27 cellular contexts compared by ENCODE assay signal in the genomic region with DNA sequence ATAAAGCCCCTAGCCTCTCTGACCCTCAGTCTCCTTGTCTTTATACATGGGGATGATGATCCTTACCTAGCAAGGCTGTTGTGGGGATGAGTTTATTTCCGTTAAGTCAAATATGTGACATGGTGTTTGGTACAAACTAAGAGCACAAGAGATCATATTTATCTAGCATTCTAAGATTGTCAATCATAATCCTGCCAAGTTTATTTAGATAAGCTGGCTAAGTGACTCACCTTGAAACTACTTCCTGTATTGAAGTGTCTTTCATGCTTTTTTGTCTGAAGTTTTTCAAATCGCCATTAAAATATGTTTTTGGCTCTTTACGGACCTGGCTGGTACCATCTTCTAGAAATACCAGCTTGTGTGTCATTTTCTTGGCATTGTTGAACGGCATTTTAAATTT. TPM values are rescaled to one million over a fixed set of nuclear protein-coding genes. Genes with fewer than 3 reads are reported as not detected.
DNase-seq lines count a peak whose midpoint lies in the region; FAIRE-seq and TF ChIP-seq lines count a peak whose summit lies in the region.
"Had no signal": no experiment of that assay in that cellular context is flagged by ENCODE, and none has a peak within 500 bp of the region (broad histone marks: within the 10 kb centered on the region; RNA-seq: fewer than 3 reads in every experiment).

No MANE protein-coding gene starts in this region.

- DNase-seq in RCC 7860 (ENCODE audit: low spot score): peak; percentile 5
- DNase-seq in chondrocyte (ENCODE audit: low spot score): no peak
- no peak for DNase-seq in NCI-H82 treated with DMSO at 0.1 percent for 48 hours (lab: John Stamatoyannopoulos, UW; ENCODE audit: unreplicated experiment)
- DNase-seq in SJCRH30: no peak
- DNase-seq in Kasumi-1 (lab: John Stamatoyannopoulos, UW): no peak
- DNase-seq: activated CD4-positive, alpha-beta T cell treated with anti-CD3 and anti-CD28 coated beads, Interleukin-2, amount 50 U/mL, for 48 hours; activated gamma-delta T cell treated with Interleukin-2 at 50 U/mL for 16 hours; activated T-cell treated with anti-CD3 and anti-CD28 coated beads for 4 hours; brain microvascular endothelial cell; effector CD4-positive, alpha-beta T cell; EL; GOT3; head of caudate nucleus; IMR-90; NCI-H1105; NCI-H2029; NCI-H526; right cardiac atrium; stimulated activated CD4-positive, alpha-beta T cell treated with anti-CD3 and anti-CD28 coated beads, Interleukin-12 subunit alpha, Interleukin-12 subunit beta, amount 100 ng/mL, for 4 hours; stimulated activated CD4-positive, alpha-beta T cell treated with anti-CD3 and anti-CD28 coated beads, Interleukin-4, amount 100 ng/mL, for 1 hour; upper lobe of left lung had no signal

- POLR2A ChIA-PET in HEK293 (lab: Yijun Ruan, JAX): no interaction called here

- H3K4me3 ChIP-seq in HEK293 (ENCODE audit: low read depth, low read length): no peak overlapping the region
- no peak overlapping the region for H3K4me3 ChIP-seq in skeletal muscle satellite cell (ENCODE audit: low read length)
- no peak overlapping the region for H3K4me3 ChIP-seq in SJCRH30
- H3K4me3 ChIP-seq: upper lobe of left lung had no signal

- no peak overlapping the region for H3K27ac ChIP-seq in HEK293 (ENCODE audit: extremely low read depth, low read depth, low read length)
- no peak overlapping the region for H3K27ac ChIP-seq in SJCRH30
- H3K27ac ChIP-seq: brain microvascular endothelial cell, upper lobe of left lung had no signal

- no peak overlapping the region for H3K9ac ChIP-seq in skeletal muscle satellite cell (ENCODE audit: low read depth, low read length)

- H3K4me2 ChIP-seq in skeletal muscle satellite cell (ENCODE audit: low read length): peak overlapping the region; percentile 1

- H3K4me1 Mint-ChIP-seq in chondrocyte (ENCODE audit: low read depth): peaks cover 20% of the 10 kb centered on the region
- H3K4me1 Mint-ChIP-seq: neural crest cell had no signal

- no peaks in the 10 kb centered on the region for H3K27me3 ChIP-seq in skeletal muscle satellite cell (ENCODE audit: control insufficient read depth, insufficient read depth, low read length)
- H3K27me3 ChIP-seq in SJCRH30: no peaks in the 10 kb centered on the region
- H3K27me3 ChIP-seq: brain microvascular endothelial cell, upper lobe of left lung had no signal

- no peak overlapping the region for H3K4me3 Mint-ChIP-seq in chondrocyte (ENCODE audit: unreplicated experiment)
- H3K4me3 Mint-ChIP-seq: neural crest cell had no signal

- no peak for FAIRE-seq in RCC 7860 (lab: Jason Lieb, UNC)
- FAIRE-seq: D721Med, GM12891, TTC549 had no signal

- H3K9me3 ChIP-seq in HEK293 (ENCODE audit: control insufficient read depth, insufficient read depth, low read depth, low read length): no peaks in the 10 kb centered on the region
- no peaks in the 10 kb centered on the region for H3K9me3 ChIP-seq in skeletal muscle satellite cell (replicated peaks; ENCODE audit: low read length)
- H3K9me3 ChIP-seq in SJCRH30 (replicated peaks): no peaks in the 10 kb centered on the region
- H3K9me3 ChIP-seq: upper lobe of left lung had no signal

- H3K36me3 ChIP-seq in HEK293 (ENCODE audit: control insufficient read depth in 2 of 2, insufficient read depth in 1 of 2, low read length in 2 of 2) (peaks cover 19 to 60% of the 10 kb centered on the region in 2 experiments), skeletal muscle satellite cell (ENCODE audit: insufficient read depth, low read length) (peaks cover 33% of the 10 kb centered on the region), SJCRH30 (peaks cover 9% of the 10 kb centered on the region; the same call in 1 of the 2 replicates)

- CTCF ChIA-PET in HEK293 (lab: Yijun Ruan, JAX): interaction anchor here (1.1 kb wide), 1 partner anchor 46 kb away, joined by 3 read pairs; no protein-coding TSS in a partner anchor

- H3K36me3 Mint-ChIP-seq in chondrocyte (ENCODE audit: low read depth): peaks cover 34% of the 10 kb centered on the region

- H3K4me1 ChIP-seq in HEK293 (ENCODE audit: control insufficient read depth, insufficient read depth, low read length) (no peaks in the 10 kb centered on the region), skeletal muscle satellite cell (ENCODE audit: control insufficient read depth, insufficient read depth, low read length) (peaks cover 13% of the 10 kb centered on the region), SJCRH30 (peaks cover 4% of the 10 kb centered on the region)
- H3K4me1 ChIP-seq: upper lobe of left lung had no signal

- H3K27ac Mint-ChIP-seq in chondrocyte (ENCODE audit: unreplicated experiment): peak overlapping the region; percentile 60

- H3K27me3 Mint-ChIP-seq in chondrocyte (ENCODE audit: low read depth): no peaks in the 10 kb centered on the region

- no peaks in the 10 kb centered on the region for H3K9me3 Mint-ChIP-seq in chondrocyte (ENCODE audit: low read depth)
- H3K9me3 Mint-ChIP-seq: neural crest cell had no signal

- TF ChIP-seq CTCF in HEK293 (tag by site-specific recombination; IDR thresholded peaks at IDR 0.05) (no peak), chondrocyte (IDR thresholded peaks at IDR 0.05) (no peak)

TF ChIP-seq in HEK293, 187 proteins besides CTCF, POLR2A, EP300 and RAD21:
- TF ChIP-seq ZNF473 (tag by site-specific recombination; IDR thresholded peaks at IDR 0.05) (no peak), ZFP3 (tag by site-specific recombination; IDR thresholded peaks at IDR 0.05; ENCODE audit: low read depth) (no peak), ZNF335 (tag by site-specific recombination; conservative IDR thresholded peaks at IDR 0.05) (no peak), ZBTB20 (tag by site-specific recombination; IDR thresholded peaks at IDR 0.05) (no peak), MEIS1 (CRISPR knock-in tag; IDR thresholded peaks at IDR 0.05; ENCODE audit: borderline replicate concordance) (0 out of 2 replicates have a peak, but pooled peaks have one; percentile 44), ZNF133 (tag by site-specific recombination; IDR thresholded peaks at IDR 0.05) (no peak)
- TF ChIP-seq, protein P1, sequence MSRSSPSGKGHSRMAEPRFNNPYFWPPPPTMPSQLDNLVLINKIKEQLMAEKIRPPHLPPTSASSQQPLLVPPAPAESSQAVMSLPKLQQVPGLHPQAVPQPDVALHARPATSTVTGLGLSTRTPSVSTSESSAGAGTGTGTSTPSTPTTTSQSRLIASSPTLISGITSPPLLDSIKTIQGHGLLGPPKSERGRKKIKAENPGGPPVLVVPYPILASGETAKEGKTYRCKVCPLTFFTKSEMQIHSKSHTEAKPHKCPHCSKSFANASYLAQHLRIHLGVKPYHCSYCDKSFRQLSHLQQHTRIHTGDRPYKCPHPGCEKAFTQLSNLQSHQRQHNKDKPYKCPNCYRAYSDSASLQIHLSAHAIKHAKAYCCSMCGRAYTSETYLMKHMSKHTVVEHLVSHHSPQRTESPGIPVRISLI (tag by site-specific recombination; IDR thresholded peaks at IDR 0.05): no peak
- TF ChIP-seq, protein P2, sequence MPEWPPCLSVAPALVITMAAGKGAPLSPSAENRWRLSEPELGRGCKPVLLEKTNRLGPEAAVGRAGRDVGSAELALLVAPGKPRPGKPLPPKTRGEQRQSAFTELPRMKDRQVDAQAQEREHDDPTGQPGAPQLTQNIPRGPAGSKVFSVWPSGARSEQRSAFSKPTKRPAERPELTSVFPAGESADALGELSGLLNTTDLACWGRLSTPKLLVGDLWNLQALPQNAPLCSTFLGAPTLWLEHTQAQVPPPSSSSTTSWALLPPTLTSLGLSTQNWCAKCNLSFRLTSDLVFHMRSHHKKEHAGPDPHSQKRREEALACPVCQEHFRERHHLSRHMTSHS (tag by site-specific recombination; IDR thresholded peaks at IDR 0.05): no peak

RNA-seq across cellular contexts. Expression of a gene that starts 30.7 kb away (rescaled TPM):
- total RNA-seq in chondrocyte: 48.2 to 52.7 TPM (median 50.8 TPM) in 3 replicates
- 15.1 and 21.0 TPM in 2 replicates for total RNA-seq in skeletal muscle satellite cell (2012; rRNA removed)
- total RNA-seq in SJCRH30 (2014; rRNA removed; shearing (Covaris generic)): 15.5 and 17.6 TPM in 2 replicates
